In genomic region chr20:57047281-57048026, GRCh38 we compare ENCODE assay signal across 13 cellular contexts.
A peak's percentile ranks its signal among the peaks of the same experiment; 100 is the strongest.
DNase-seq lines count a peak whose midpoint lies in the region; ATAC-seq and TF ChIP-seq lines count a peak whose summit lies in the region.
"Had no signal": no experiment of that assay in that cellular context is flagged by ENCODE, and none has a peak within 500 bp of the region (broad histone marks: within the 10 kb centered on the region; RNA-seq: fewer than 3 reads in every experiment).

No MANE protein-coding gene starts in this region.

- H3K27me3 Mint-ChIP-seq in immature natural killer cell (ENCODE audit: low read depth in 3 of 3): peaks cover 0 to 5% (median 4%) of the 10 kb centered on the region in 3 donors
- H3K27me3 Mint-ChIP-seq: natural killer cell treated with Interleukin-12 subunit alpha and Interleukin-12 subunit beta and Interleukin-15 and Interleukin-18, amount 100 ng/mL, for 72 hours had no signal

- TF ChIP-seq CTCF in epithelial cell of proximal tubule (conservative IDR thresholded peaks at IDR 0.05; ENCODE audit: low read depth, low read length) (peak; percentile 12), thyroid gland (IDR thresholded peaks at IDR 0.05) (peak in 2 of 6 experiments; percentile 4 to 23)

- no peak for TF ChIP-seq POLR2A in thyroid gland (IDR thresholded peaks at IDR 0.05)

- H3K4me1 Mint-ChIP-seq in immature natural killer cell: no peaks in the 10 kb centered on the region
- H3K4me1 Mint-ChIP-seq: activated naive CD8-positive, alpha-beta T cell treated with anti-CD3 and anti-CD28 coated beads for 36 hours had no signal

- DNase-seq in H4 (ENCODE audit: low spot score) (peak; percentile 66), NOMO-1 treated with DMSO at 0.1 percent for 48 hours (lab: John Stamatoyannopoulos, UW; ENCODE audit: unreplicated experiment) (peak; percentile 22), epithelial cell of proximal tubule (ENCODE audit: low read depth) (no peak), thyroid gland (peak; percentile 40 to 54), NCI-H1092 (lab: John Stamatoyannopoulos, UW) (no peak), immature natural killer cell (no peak)
- DNase-seq: effector memory CD4-positive, alpha-beta T cell; NCI-H1436 treated with DMSO at 0.1 percent for 48 hours; Right ventricle myocardium superior; stimulated activated naive CD4-positive, alpha-beta T cell treated with Interleukin-2 at 50 U/mL for 16 hours had no signal

- ATAC-seq in GM19395 (IDR thresholded peaks at IDR 0.05; ENCODE audit: unreplicated experiment): no peak

- H3K27ac ChIP-seq in thyroid gland: no peak overlapping the region

- H3K4me3 ChIP-seq in epithelial cell of proximal tubule (ENCODE audit: low read depth, low read length) (no peak overlapping the region), thyroid gland (replicated peaks in 1 of 3) (no peak overlapping the region)

- no peaks in the 10 kb centered on the region for H3K9me3 Mint-ChIP-seq in immature natural killer cell
- H3K9me3 Mint-ChIP-seq: activated naive CD8-positive, alpha-beta T cell treated with anti-CD3 and anti-CD28 coated beads for 36 hours; natural killer cell treated with Interleukin-12 subunit alpha and Interleukin-12 subunit beta and Interleukin-15 and Interleukin-18, amount 100 ng/mL, for 72 hours had no signal

- peaks cover 4 to 7% of the 10 kb centered on the region in 2 donors for H3K4me1 ChIP-seq in thyroid gland

- H3K4me3 Mint-ChIP-seq in immature natural killer cell: no peak overlapping the region
- H3K4me3 Mint-ChIP-seq: activated naive CD8-positive, alpha-beta T cell treated with anti-CD3 and anti-CD28 coated beads for 36 hours; natural killer cell treated with Interleukin-12 subunit alpha and Interleukin-12 subunit beta and Interleukin-15 and Interleukin-18, amount 100 ng/mL, for 72 hours had no signal

- no peaks in the 10 kb centered on the region for H3K36me3 Mint-ChIP-seq in immature natural killer cell
- H3K36me3 Mint-ChIP-seq: activated naive CD8-positive, alpha-beta T cell treated with anti-CD3 and anti-CD28 coated beads for 36 hours; natural killer cell treated with Interleukin-12 subunit alpha and Interleukin-12 subunit beta and Interleukin-15 and Interleukin-18, amount 100 ng/mL, for 72 hours had no signal

- H3K36me3 ChIP-seq in thyroid gland: no peaks in the 10 kb centered on the region

- 35 to 37% methylated on average over 19 to 20 of the region's 20 CpGs for WGBS in thyroid gland, 2 donors

- intact Hi-C loops in thyroid gland (cut with DNase I): no loop called here

- no peaks in the 10 kb centered on the region for H3K9me3 ChIP-seq in thyroid gland

- no peak overlapping the region for H3K27ac Mint-ChIP-seq in immature natural killer cell
- H3K27ac Mint-ChIP-seq: activated naive CD8-positive, alpha-beta T cell treated with anti-CD3 and anti-CD28 coated beads for 36 hours; natural killer cell treated with Interleukin-12 subunit alpha and Interleukin-12 subunit beta and Interleukin-15 and Interleukin-18, amount 100 ng/mL, for 72 hours had no signal

- H3K27me3 ChIP-seq in thyroid gland: no peaks in the 10 kb centered on the region

Comparison
In these comparisons a context has a peak if more than half of its experiments do, and no peak if none do; other contexts are left out.
1. DNase-seq: peak in H4 (single experiment), NOMO-1 treated with DMSO at 0.1 percent for 48 hours (single experiment) and thyroid gland (2 of 2); none in epithelial cell of proximal tubule (single experiment), NCI-H1092 (single experiment) and immature natural killer cell (0 of 3).